ENCODE assay signal across 9 cellular contexts in genomic region chrX:134173541-134174272, GRCh38.
DNase-seq lines count a peak whose midpoint lies in the region; ATAC-seq and TF ChIP-seq lines count a peak whose summit lies in the region.
"Had no signal": no experiment of that assay in that cellular context is flagged by ENCODE, and none has a peak within 500 bp of the region (broad histone marks: within the 10 kb centered on the region; RNA-seq: fewer than 3 reads in every experiment).

No MANE protein-coding gene starts in this region.

- peak; percentile 40 for ATAC-seq in activated CD8-positive, alpha-beta T cell treated with anti-CD3 and anti-CD28 coated beads for 36 hours
- no peak for ATAC-seq in stimulated activated memory B cell treated with anti-CD40 and anti-IgM and Interleukin-4, amounts not matched to agents 10 μg/mL and 1 μg/mL and 100 μg/mL, for 72 hours
- no peak for ATAC-seq in GM19035 (IDR thresholded peaks at IDR 0.05; ENCODE audit: unreplicated experiment)

- no peaks in the 10 kb centered on the region for H3K27me3 ChIP-seq in iPS-18a (ENCODE audit: control insufficient read depth, insufficient read depth, low read length)

- H3K4me1 Mint-ChIP-seq in activated CD8-positive, alpha-beta T cell treated with anti-CD3 and anti-CD28 coated beads for 36 hours (ENCODE audit: low read depth), result peaks cover 7% of the 10 kb centered on the region
- peaks cover 13% of the 10 kb centered on the region for H3K4me1 Mint-ChIP-seq in stimulated activated memory B cell treated with anti-CD40 and anti-IgM and Interleukin-4, amounts not matched to agents 10 μg/mL and 1 μg/mL and 100 μg/mL, for 72 hours

- H3K9ac ChIP-seq in iPS-18a (ENCODE audit: low read length), result peak overlapping the region; percentile 100

- intact Hi-C loops in activated CD8-positive, alpha-beta T cell treated with anti-CD3 and anti-CD28 coated beads for 36 hours (cut with micrococcal nuclease), result loop anchor here (2.0 kb wide), 1 partner anchor 13 kb away; no protein-coding TSS in a partner anchor

- H3K4me3 ChIP-seq in iPS-18a (ENCODE audit: low read length), result peak overlapping the region; percentile 98

- peaks cover 8% of the 10 kb centered on the region for H3K27me3 Mint-ChIP-seq in activated CD8-positive, alpha-beta T cell treated with anti-CD3 and anti-CD28 coated beads for 36 hours
- no peaks in the 10 kb centered on the region for H3K27me3 Mint-ChIP-seq in stimulated activated memory B cell treated with anti-CD40 and anti-IgM and Interleukin-4, amounts not matched to agents 10 μg/mL and 1 μg/mL and 100 μg/mL, for 72 hours

- peak overlapping the region; percentile 99 for H3K27ac ChIP-seq in iPS-18a (ENCODE audit: low read length)
- H3K27ac ChIP-seq: adrenal gland had no signal

- peak; percentile 10 for DNase-seq in activated CD4-positive, alpha-beta T cell treated with anti-CD3 and anti-CD28 coated beads for 48 hours
- no peak for DNase-seq in activated CD4-positive, alpha-beta T cell treated with anti-CD3 and anti-CD28 coated beads for 4 hours
- peak; percentile 32 for DNase-seq in activated CD8-positive, alpha-beta T cell treated with anti-CD3 and anti-CD28 coated beads for 36 hours
- DNase-seq in NCI-H82 (lab: John Stamatoyannopoulos, UW), result no peak
- DNase-seq in ureter (ENCODE audit: low spot score), result no peak
- DNase-seq: adrenal gland had no signal

- H3K4me1 ChIP-seq in iPS-18a (ENCODE audit: control insufficient read depth, low read depth, low read length), result peaks cover 32% of the 10 kb centered on the region
- H3K4me1 ChIP-seq: adrenal gland had no signal

- TF ChIP-seq CTCF in activated CD8-positive, alpha-beta T cell treated with anti-CD3 and anti-CD28 coated beads for 36 hours (IDR thresholded peaks at IDR 0.05), result no peak

- H3K9me3 Mint-ChIP-seq in activated CD8-positive, alpha-beta T cell treated with anti-CD3 and anti-CD28 coated beads for 36 hours, result no peaks in the 10 kb centered on the region
- H3K9me3 Mint-ChIP-seq in stimulated activated memory B cell treated with anti-CD40 and anti-IgM and Interleukin-4, amounts not matched to agents 10 μg/mL and 1 μg/mL and 100 μg/mL, for 72 hours, result no peaks in the 10 kb centered on the region

- POLR2A ChIA-PET in activated CD8-positive, alpha-beta T cell treated with anti-CD3 and anti-CD28 coated beads for 36 hours (lab: Charles Lee), result interaction anchor here (0.8 to 1.0 kb wide), 2 partner anchors 11 to 14 kb away, joined by 3 read pairs; no protein-coding TSS in a partner anchor

- H3K27ac Mint-ChIP-seq in activated CD8-positive, alpha-beta T cell treated with anti-CD3 and anti-CD28 coated beads for 36 hours, result peak overlapping the region; percentile 81
- no peak overlapping the region for H3K27ac Mint-ChIP-seq in stimulated activated memory B cell treated with anti-CD40 and anti-IgM and Interleukin-4, amounts not matched to agents 10 μg/mL and 1 μg/mL and 100 μg/mL, for 72 hours

- CTCF ChIA-PET in activated CD8-positive, alpha-beta T cell treated with anti-CD3 and anti-CD28 coated beads for 36 hours (lab: Charles Lee), result interaction anchor here (1.0 to 1.5 kb wide), 4 partner anchors 11 to 81 kb away, joined by 3 to 6 read pairs (median 3); no protein-coding TSS in a partner anchor

- peaks cover 27% of the 10 kb centered on the region for H3K36me3 Mint-ChIP-seq in activated CD8-positive, alpha-beta T cell treated with anti-CD3 and anti-CD28 coated beads for 36 hours (ENCODE audit: low read depth)
- peaks cover 5% of the 10 kb centered on the region for H3K36me3 Mint-ChIP-seq in stimulated activated memory B cell treated with anti-CD40 and anti-IgM and Interleukin-4, amounts not matched to agents 10 μg/mL and 1 μg/mL and 100 μg/mL, for 72 hours

- peak overlapping the region; percentile 76 for H3K4me3 Mint-ChIP-seq in activated CD8-positive, alpha-beta T cell treated with anti-CD3 and anti-CD28 coated beads for 36 hours
- H3K4me3 Mint-ChIP-seq in stimulated activated memory B cell treated with anti-CD40 and anti-IgM and Interleukin-4, amounts not matched to agents 10 μg/mL and 1 μg/mL and 100 μg/mL, for 72 hours, result peak overlapping the region; percentile 79

- H3K36me3 ChIP-seq in iPS-18a (ENCODE audit: control insufficient read depth, low read depth, low read length), result peaks cover 20% of the 10 kb centered on the region
- H3K36me3 ChIP-seq: adrenal gland had no signal

- H3K9me3 ChIP-seq in iPS-18a (ENCODE audit: control insufficient read depth, low read depth, low read length), result no peaks in the 10 kb centered on the region
- H3K9me3 ChIP-seq: adrenal gland had no signal

Comparison
In these comparisons a context has a peak if more than half of its experiments do, and no peak if none do; other contexts are left out.
1. DNase-seq: peak in activated CD4-positive, alpha-beta T cell treated with anti-CD3 and anti-CD28 coated beads for 48 hours (single experiment) and activated CD8-positive, alpha-beta T cell treated with anti-CD3 and anti-CD28 coated beads for 36 hours (single experiment); none in activated CD4-positive, alpha-beta T cell treated with anti-CD3 and anti-CD28 coated beads for 4 hours (0 of 2), NCI-H82 (single experiment) and ureter (single experiment).